ENCODE assay signal across 29 cellular contexts in the genomic region with DNA sequence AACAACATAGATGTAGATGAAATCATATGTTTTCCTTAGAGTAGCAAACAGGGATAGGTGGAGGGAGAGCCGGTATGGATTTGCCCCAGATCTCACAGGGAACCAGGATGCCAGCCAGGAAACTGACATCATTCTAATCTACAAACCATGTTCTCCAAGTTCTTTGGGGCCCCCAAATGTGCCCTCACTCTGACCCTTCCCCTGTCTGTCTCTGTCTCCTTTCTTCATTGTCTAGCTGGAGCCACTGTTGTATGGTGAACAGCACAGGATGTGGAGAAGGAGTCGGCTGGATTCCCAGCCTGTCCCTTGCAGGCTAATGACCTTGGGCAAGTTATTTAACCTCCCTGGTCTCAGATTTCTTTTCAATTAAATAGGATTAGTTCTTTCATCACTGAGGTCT. TPM values are rescaled to one million over a fixed set of nuclear protein-coding genes. Genes with fewer than 3 reads are reported as not detected.
"Had no signal": no experiment of that assay in that cellular context is flagged by ENCODE, and none has a peak within 500 bp of the region (broad histone marks: within the 10 kb centered on the region; RNA-seq: fewer than 3 reads in every experiment).

No MANE protein-coding gene starts in this region.

- H3K9me3 ChIP-seq: esophagus squamous epithelium, lower lobe of right lung, pancreas, right atrium auricular region, suprapubic skin, thyroid gland had no signal

- H3K4me3 ChIP-seq: dorsolateral prefrontal cortex, esophagus squamous epithelium, lower lobe of right lung, pancreas, right atrium auricular region, smooth muscle cell, suprapubic skin, thyroid gland had no signal

- H3K4me1 Mint-ChIP-seq: natural killer cell had no signal

- H3K36me3 ChIP-seq: esophagus squamous epithelium, lower lobe of right lung, pancreas, right atrium auricular region, suprapubic skin, thyroid gland had no signal

- H3K4me3 Mint-ChIP-seq: natural killer cell; stimulated activated naive CD8-positive, alpha-beta T cell treated with anti-CD3 and anti-CD28 coated beads, Interleukin-15, amount 100 ng/mL, for 72 hours had no signal

- H3K27ac ChIP-seq: dorsolateral prefrontal cortex, esophagus squamous epithelium, lower lobe of right lung, pancreas, right atrium auricular region, suprapubic skin, thyroid gland had no signal

- H3K4me1 ChIP-seq: lower lobe of right lung, pancreas, right atrium auricular region, suprapubic skin, thyroid gland had no signal

- H3K27ac Mint-ChIP-seq: natural killer cell; stimulated activated naive CD8-positive, alpha-beta T cell treated with anti-CD3 and anti-CD28 coated beads, Interleukin-15, amount 100 ng/mL, for 72 hours had no signal

- H3K9me3 Mint-ChIP-seq: stimulated activated naive CD8-positive, alpha-beta T cell treated with anti-CD3 and anti-CD28 coated beads, Interleukin-15, amount 100 ng/mL, for 72 hours had no signal

- H3K36me3 Mint-ChIP-seq: natural killer cell had no signal

- H3K27me3 ChIP-seq: dorsolateral prefrontal cortex, pancreas, right atrium auricular region, suprapubic skin, thyroid gland had no signal

- DNase-seq: dorsolateral prefrontal cortex; effector CD4-positive, alpha-beta T cell; esophagus squamous epithelium; head of caudate nucleus; left ventricle myocardium superior; lower lobe of right lung; natural killer cell; occipital lobe; pancreas; stimulated activated CD4-positive, alpha-beta T cell treated with anti-CD3 and anti-CD28 coated beads, Interleukin-12 subunit alpha, Interleukin-12 subunit beta, amount 100 ng/mL, for 4 hours; stimulated activated CD4-positive, alpha-beta T cell treated with anti-CD3 and anti-CD28 coated beads, Interleukin-1b, Interleukin-23, amount 100 ng/mL, for 48 hours; stimulated activated CD4-positive, alpha-beta T cell treated with anti-CD3 and anti-CD28 coated beads, Interleukin-4, amount 100 ng/mL, for 1 hour; stimulated activated CD8-positive, alpha-beta memory T cell treated with anti-CD3 and anti-CD28 coated beads, Interleukin-4, amount 100 ng/mL, for 48 hours; stimulated activated naive CD4-positive, alpha-beta T cell; stimulated activated naive CD8-positive, alpha-beta T cell treated with anti-CD3 and anti-CD28 coated beads, Interleukin-15, amount 100 ng/mL, for 72 hours; thyroid gland; trophoblast cell had no signal

RNA-seq across cellular contexts. Expression of a gene that starts 1.0 kb away (rescaled TPM):
- total RNA-seq: epithelial cell of proximal tubule, glomerular endothelial cell, left ventricle myocardium superior, mesenteric fat pad, mononuclear cell, natural killer cell, posterior vena cava, pulmonary artery endothelial cell, right atrium auricular region, sciatic nerve, smooth muscle cell, urinary bladder had no signal
- polyA plus RNA-seq: keratinocyte, smooth muscle cell, urinary bladder had no signal
